Comparison of ENCODE assay signal across 23 cellular contexts in genomic region chr20:63107449-63108200, GRCh38.
"Had no signal": no experiment of that assay in that cellular context is flagged by ENCODE, and none has a peak within 500 bp of the region (broad histone marks: within the 10 kb centered on the region; RNA-seq: fewer than 3 reads in every experiment).

No MANE protein-coding gene starts in this region.

- H2AFZ ChIP-seq: hepatocyte had no signal

- DNase-seq: dermis blood vessel endothelial cell; effector memory CD4-positive, alpha-beta T cell; foreskin keratinocyte; left cardiac atrium; lower lobe of right lung; nucleus accumbens; ovary; retina; stimulated activated CD4-positive, alpha-beta T cell treated with anti-CD3 and anti-CD28 coated beads, Interleukin-2, amount 100 ng/mL, for 24 hours; stimulated activated CD4-positive, alpha-beta T cell treated with anti-CD3 and anti-CD28 coated beads, Interleukin-4, amount 100 ng/mL, for 24 hours; stimulated activated naive CD4-positive, alpha-beta T cell treated with Interleukin-2 at 50 U/mL for 16 hours; stomach; tibial artery had no signal

- H3K27ac ChIP-seq: coronary artery, esophagus muscularis mucosa, foreskin keratinocyte, gastroesophageal sphincter, heart left ventricle, hepatocyte, left lung, lower lobe of right lung, ovary, stomach, tibial artery, upper lobe of left lung had no signal

- H3K36me3 ChIP-seq: esophagus muscularis mucosa, gastroesophageal sphincter, heart left ventricle, left lung, lower lobe of right lung, ovary, stomach, tibial artery, upper lobe of left lung had no signal

- ATAC-seq: foreskin keratinocyte; gastroesophageal sphincter; heart left ventricle; left cardiac atrium; left lung; lower lobe of right lung; sciatic nerve; stimulated activated effector memory CD8-positive, alpha-beta T cell treated with anti-CD3 and anti-CD28 coated beads, Interleukin-12 subunit alpha, Interleukin-12 subunit beta, amount 100 ng/mL, for 72 hours had no signal

- H3K4me2 ChIP-seq: hepatocyte, smooth muscle cell had no signal

- H3K27me3 ChIP-seq: gastroesophageal sphincter, ovary had no signal

- H3K79me2 ChIP-seq: hepatocyte had no signal

- H3K4me3 ChIP-seq: coronary artery, esophagus muscularis mucosa, gastroesophageal sphincter, heart left ventricle, hepatocyte, left lung, lower lobe of right lung, ovary, smooth muscle cell, stomach, tibial artery, upper lobe of left lung had no signal

- H3K4me1 ChIP-seq: foreskin keratinocyte, lower lobe of right lung had no signal
